In the genomic region with DNA sequence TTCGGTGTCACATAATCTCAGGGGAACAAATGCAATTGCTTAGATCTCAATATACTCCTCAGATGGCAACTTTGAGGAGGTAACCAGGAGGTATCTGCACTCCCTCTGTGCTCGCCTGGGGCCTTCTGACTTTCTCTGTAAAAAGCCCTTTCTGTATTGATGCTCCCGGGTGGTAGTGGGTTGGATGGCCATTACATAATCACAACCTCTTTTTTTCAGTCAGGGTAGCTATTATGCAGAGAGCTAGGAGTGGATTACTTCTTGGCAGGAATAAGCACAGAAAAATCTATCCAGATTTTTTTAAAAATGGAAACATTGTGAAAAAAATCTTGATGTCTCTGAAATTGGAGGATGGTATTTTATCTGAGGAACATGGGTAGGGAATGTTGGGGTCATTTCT, we compare ENCODE assay signal across 21 cellular contexts.
"Had no signal": no experiment of that assay in that cellular context is flagged by ENCODE, and none has a peak within 500 bp of the region (broad histone marks: within the 10 kb centered on the region; RNA-seq: fewer than 3 reads in every experiment).

No MANE protein-coding gene starts in this region.

- H3K4me1 ChIP-seq: colonic mucosa, pancreas, prostate gland, tibial nerve had no signal

- ATAC-seq: activated naive CD8-positive, alpha-beta T cell treated with anti-CD3 and anti-CD28 coated beads, Interleukin-2, amount 50 U/mL, for 24 hours; activated T-cell treated with anti-CD3 and anti-CD28 coated beads, Interleukin-2, amount 50 U/mL, for 4 hours; activated T-helper 17 cell treated with anti-CD3 and anti-CD28 coated beads, Interleukin-2, amount 50 U/mL, for 72 hours; effector memory CD8-positive, alpha-beta T cell; left colon; naive thymus-derived CD4-positive, alpha-beta T cell; pancreas; WTC11 had no signal

- H3K36me3 ChIP-seq: colonic mucosa, pancreas, prostate gland, tibial nerve had no signal

- H3K9me3 ChIP-seq: colonic mucosa, pancreas, prostate gland, tibial nerve had no signal

- H3K27me3 ChIP-seq: colonic mucosa, pancreas, tibial nerve had no signal

- H3K27ac ChIP-seq: colonic mucosa, pancreas, prostate gland, tibial nerve had no signal

- H3K4me3 ChIP-seq: colonic mucosa, pancreas, prostate gland, smooth muscle cell, tibial nerve had no signal

- DNase-seq: activated CD4-positive, alpha-beta memory T cell treated with anti-CD3 and anti-CD28 coated beads, Interleukin-2, amount 10 ng/mL, durations not matched to agents 7 days and 5 days; activated CD4-positive, alpha-beta T cell treated with anti-CD3 and anti-CD28 coated beads for 1 hour; activated CD4-positive, alpha-beta T cell treated with anti-CD3 and anti-CD28 coated beads, Interleukin-2, amount 10 ng/mL, durations not matched to agents 7 days and 5 days; activated CD8-positive, alpha-beta memory T cell treated with anti-CD3 and anti-CD28 coated beads, Interleukin-2, amount 50 U/mL, for 48 hours; activated naive CD8-positive, alpha-beta T cell treated with anti-CD3 and anti-CD28 coated beads, Interleukin-2, amount 50 U/mL, for 24 hours; activated T-cell treated with anti-CD3 and anti-CD28 coated beads, Interleukin-2, amount 50 U/mL, for 4 hours; amygdala; colonic mucosa; effector memory CD8-positive, alpha-beta T cell; hippocampal formation; kidney; left colon; naive thymus-derived CD4-positive, alpha-beta T cell; pancreas; stimulated activated naive CD4-positive, alpha-beta T cell; T-helper 2 cell had no signal
